Comparison of ENCODE assay signal across 7 cellular contexts in the genomic region with DNA sequence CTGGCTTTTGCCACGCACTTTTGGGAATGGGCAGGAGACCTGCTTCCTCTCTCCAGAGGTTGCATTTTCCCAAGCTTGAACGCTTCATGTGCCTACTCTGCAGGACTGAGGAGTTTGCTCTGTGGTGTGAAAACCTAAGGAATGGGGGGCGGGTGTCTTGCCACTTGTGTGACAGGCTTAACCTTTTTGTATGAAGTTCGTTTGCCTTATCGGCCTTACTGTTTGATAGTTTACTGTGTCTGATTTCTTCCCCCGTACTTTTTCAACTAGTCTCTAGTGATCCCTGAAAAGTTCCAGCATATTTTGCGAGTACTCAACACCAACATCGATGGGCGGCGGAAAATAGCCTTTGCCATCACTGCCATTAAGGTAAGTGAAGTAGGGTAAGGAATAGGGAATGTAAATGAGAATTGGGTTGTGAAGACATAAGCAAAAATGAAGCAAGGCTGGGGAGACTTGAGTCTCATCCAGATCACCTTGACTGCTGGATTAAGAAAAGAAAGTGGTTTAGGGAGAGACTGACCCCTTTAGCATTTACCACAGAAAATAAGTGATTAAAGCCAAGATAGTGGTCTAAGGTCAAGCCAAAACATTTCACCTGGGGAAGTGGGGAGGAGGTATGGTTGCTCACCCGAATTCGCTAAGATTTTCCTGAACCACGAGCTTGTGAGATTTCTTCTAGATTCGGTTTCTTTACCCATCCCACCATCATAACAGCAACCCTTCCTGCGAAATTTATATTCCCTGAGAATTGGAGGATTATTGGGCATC. TPM values are rescaled to one million over a fixed set of nuclear protein-coding genes. Genes with fewer than 3 reads are reported as not detected.
A peak's percentile ranks its signal among the peaks of the same experiment; 100 is the strongest.
DNase-seq lines count a peak whose midpoint lies in the region; ATAC-seq lines count a peak whose summit lies in the region.

No MANE protein-coding gene starts in this region.

- H3K27me3 ChIP-seq in HUES48 (ENCODE audit: control insufficient read depth, insufficient read depth, low read length) (no peaks in the 10 kb centered on the region), iPS-18a (ENCODE audit: control insufficient read depth, insufficient read depth, low read length) (no peaks in the 10 kb centered on the region)

- peaks cover 31% of the 10 kb centered on the region for H3K4me1 Mint-ChIP-seq in activated T-helper 2 cell treated with anti-CD3 and anti-CD28 coated beads, Interferon-gamma antibody, Interleukin-2, Interleukin-4, amounts not matched to agents 10 μg/mL and 5 μg/mL and 100 μg/mL, durations not matched to agents 14 hours and 24 hours and 36 hours (ENCODE audit: low read depth)
- H3K4me1 Mint-ChIP-seq in stimulated activated naive B cell treated with anti-CD40 and anti-IgM and Interleukin-4, amounts not matched to agents 10 μg/mL and 1 μg/mL and 100 μg/mL, for 72 hours = peaks cover 42 to 66% of the 10 kb centered on the region in 2 donors

- peaks cover 19% of the 10 kb centered on the region for H3K4me1 ChIP-seq in HUES48 (ENCODE audit: control insufficient read depth, insufficient read depth, low read length)
- H3K4me1 ChIP-seq in iPS-18a (ENCODE audit: control insufficient read depth, low read depth, low read length) = peaks cover 12% of the 10 kb centered on the region

- peak overlapping the region; percentile 98 for H3K27ac ChIP-seq in HUES48 (ENCODE audit: low read depth, low read length)
- H3K27ac ChIP-seq in iPS-18a (ENCODE audit: low read length) = peak overlapping the region; percentile 50

- H3K36me3 Mint-ChIP-seq in activated T-helper 2 cell treated with anti-CD3 and anti-CD28 coated beads, Interferon-gamma antibody, Interleukin-2, Interleukin-4, amounts not matched to agents 10 μg/mL and 5 μg/mL and 100 μg/mL, durations not matched to agents 14 hours and 24 hours and 36 hours (ENCODE audit: low read depth) = peaks cover 80% of the 10 kb centered on the region
- peaks cover 61 to 78% of the 10 kb centered on the region in 2 donors for H3K36me3 Mint-ChIP-seq in stimulated activated naive B cell treated with anti-CD40 and anti-IgM and Interleukin-4, amounts not matched to agents 10 μg/mL and 1 μg/mL and 100 μg/mL, for 72 hours

- intact Hi-C loops in activated T-helper 2 cell treated with anti-CD3 and anti-CD28 coated beads, Interferon-gamma antibody, Interleukin-2, Interleukin-4, amounts not matched to agents 10 μg/mL and 5 μg/mL and 100 μg/mL, durations not matched to agents 14 hours and 24 hours and 36 hours (cut with micrococcal nuclease) = loop anchor here (1.0 to 10.0 kb wide), 2 partner anchors 51 to 152 kb away; partner anchors contain the start of gene SYNGAP1

- H3K9me3 Mint-ChIP-seq in activated T-helper 2 cell treated with anti-CD3 and anti-CD28 coated beads, Interferon-gamma antibody, Interleukin-2, Interleukin-4, amounts not matched to agents 10 μg/mL and 5 μg/mL and 100 μg/mL, durations not matched to agents 14 hours and 24 hours and 36 hours = no peaks in the 10 kb centered on the region
- H3K9me3 Mint-ChIP-seq in stimulated activated naive B cell treated with anti-CD40 and anti-IgM and Interleukin-4, amounts not matched to agents 10 μg/mL and 1 μg/mL and 100 μg/mL, for 72 hours = no peaks in the 10 kb centered on the region

- H3K9me3 ChIP-seq in HUES48 (ENCODE audit: control insufficient read depth, insufficient read depth, low read length) = no peaks in the 10 kb centered on the region
- H3K9me3 ChIP-seq in iPS-18a (ENCODE audit: control insufficient read depth, low read depth, low read length) = no peaks in the 10 kb centered on the region

- peaks cover 64% of the 10 kb centered on the region for H3K36me3 ChIP-seq in HUES48 (ENCODE audit: control insufficient read depth, insufficient read depth, low read length)
- H3K36me3 ChIP-seq in iPS-18a (ENCODE audit: control insufficient read depth, low read depth, low read length) = peaks cover 52% of the 10 kb centered on the region

- peak overlapping the region; percentile 97 for H3K9ac ChIP-seq in HUES48 (ENCODE audit: low read depth, low read length)
- peak overlapping the region; percentile 87 for H3K9ac ChIP-seq in iPS-18a (ENCODE audit: low read length)

- no peak for DNase-seq in activated T-helper 2 cell treated with anti-CD3 and anti-CD28 coated beads, Interferon-gamma antibody, Interleukin-2, Interleukin-4, amounts not matched to agents 10 μg/mL and 5 μg/mL and 100 μg/mL, durations not matched to agents 14 hours and 24 hours and 36 hours (ENCODE audit: low spot score)
- no peak for DNase-seq in stimulated activated naive B cell treated with anti-CD40 and anti-IgM and Interleukin-4, amounts not matched to agents 10 μg/mL and 1 μg/mL and 100 μg/mL, for 72 hours
- no peak for DNase-seq in foreskin melanocyte
- DNase-seq in NCI-H69 (lab: John Stamatoyannopoulos, UW) = no peak
- DNase-seq in NCI-H2081 treated with DMSO at 0.1 percent for 48 hours (lab: John Stamatoyannopoulos, UW) = no peak

- H3K27me3 Mint-ChIP-seq in activated T-helper 2 cell treated with anti-CD3 and anti-CD28 coated beads, Interferon-gamma antibody, Interleukin-2, Interleukin-4, amounts not matched to agents 10 μg/mL and 5 μg/mL and 100 μg/mL, durations not matched to agents 14 hours and 24 hours and 36 hours (ENCODE audit: low read depth) = no peaks in the 10 kb centered on the region
- no peaks in the 10 kb centered on the region for H3K27me3 Mint-ChIP-seq in stimulated activated naive B cell treated with anti-CD40 and anti-IgM and Interleukin-4, amounts not matched to agents 10 μg/mL and 1 μg/mL and 100 μg/mL, for 72 hours

- H3K4me3 ChIP-seq in HUES48 (ENCODE audit: low read depth, low read length) (peak overlapping the region; percentile 99), iPS-18a (ENCODE audit: low read length) (peak overlapping the region; percentile 78)

- peak overlapping the region; percentile 100 for H3K27ac Mint-ChIP-seq in activated T-helper 2 cell treated with anti-CD3 and anti-CD28 coated beads, Interferon-gamma antibody, Interleukin-2, Interleukin-4, amounts not matched to agents 10 μg/mL and 5 μg/mL and 100 μg/mL, durations not matched to agents 14 hours and 24 hours and 36 hours
- H3K27ac Mint-ChIP-seq in stimulated activated naive B cell treated with anti-CD40 and anti-IgM and Interleukin-4, amounts not matched to agents 10 μg/mL and 1 μg/mL and 100 μg/mL, for 72 hours = peak overlapping the region; percentile 100

- no peak for ATAC-seq in stimulated activated naive B cell treated with anti-CD40 and anti-IgM and Interleukin-4, amounts not matched to agents 10 μg/mL and 1 μg/mL and 100 μg/mL, for 72 hours (replicated peaks)

- H3K4me3 Mint-ChIP-seq in activated T-helper 2 cell treated with anti-CD3 and anti-CD28 coated beads, Interferon-gamma antibody, Interleukin-2, Interleukin-4, amounts not matched to agents 10 μg/mL and 5 μg/mL and 100 μg/mL, durations not matched to agents 14 hours and 24 hours and 36 hours (ENCODE audit: low read depth) = peak overlapping the region; percentile 98
- peak overlapping the region; percentile 99 for H3K4me3 Mint-ChIP-seq in stimulated activated naive B cell treated with anti-CD40 and anti-IgM and Interleukin-4, amounts not matched to agents 10 μg/mL and 1 μg/mL and 100 μg/mL, for 72 hours

RNA-seq across cellular contexts. Expression of gene RPS18, which starts 0.7 kb away (rescaled TPM):
- total RNA-seq in activated T-helper 2 cell treated with anti-CD3 and anti-CD28 coated beads, Interferon-gamma antibody, Interleukin-2, Interleukin-4, amounts not matched to agents 10 μg/mL and 5 μg/mL and 100 μg/mL, durations not matched to agents 14 hours and 24 hours and 36 hours = 3,099 and 3,143 TPM in 2 replicates

RNA-seq across cellular contexts. Expression of gene VPS52, which starts 0.9 kb away (rescaled TPM):
- 53.4 and 56.7 TPM in 2 replicates for total RNA-seq in activated T-helper 2 cell treated with anti-CD3 and anti-CD28 coated beads, Interferon-gamma antibody, Interleukin-2, Interleukin-4, amounts not matched to agents 10 μg/mL and 5 μg/mL and 100 μg/mL, durations not matched to agents 14 hours and 24 hours and 36 hours

RNA-seq across cellular contexts. Expression of gene B3GALT4, which starts 4.4 kb away (rescaled TPM):
- total RNA-seq in activated T-helper 2 cell treated with anti-CD3 and anti-CD28 coated beads, Interferon-gamma antibody, Interleukin-2, Interleukin-4, amounts not matched to agents 10 μg/mL and 5 μg/mL and 100 μg/mL, durations not matched to agents 14 hours and 24 hours and 36 hours = 5.1 and 6.5 TPM in 2 replicates

RNA-seq across cellular contexts. Expression of gene WDR46, which starts 16.5 kb away (rescaled TPM):
- total RNA-seq in activated T-helper 2 cell treated with anti-CD3 and anti-CD28 coated beads, Interferon-gamma antibody, Interleukin-2, Interleukin-4, amounts not matched to agents 10 μg/mL and 5 μg/mL and 100 μg/mL, durations not matched to agents 14 hours and 24 hours and 36 hours = 87.3 and 98.3 TPM in 2 replicates

RNA-seq across cellular contexts. Expression of gene PFDN6, which starts 16.9 kb away (rescaled TPM):
- 104 and 117 TPM in 2 replicates for total RNA-seq in activated T-helper 2 cell treated with anti-CD3 and anti-CD28 coated beads, Interferon-gamma antibody, Interleukin-2, Interleukin-4, amounts not matched to agents 10 μg/mL and 5 μg/mL and 100 μg/mL, durations not matched to agents 14 hours and 24 hours and 36 hours
